2 cellular contexts compared by ENCODE assay signal in genomic region chr7:18866359-18867036, GRCh38.
TF ChIP-seq lines count a peak whose summit lies in the region.

No MANE protein-coding gene starts in this region.

TF ChIP-seq in SK-N-SH treated with all-trans-retinoic acid at 6 μM for 48 hours, 23 proteins besides CTCF, POLR2A, EP300 and RAD21 (continued from another document):
- TF ChIP-seq CSRNP3 (CRISPR knock-in tag; IDR thresholded peaks at IDR 0.05) (no peak), CREB5 (CRISPR knock-in tag; IDR thresholded peaks at IDR 0.05; ENCODE audit: low read depth) (no peak), GLIS3 (CRISPR knock-in tag; IDR thresholded peaks at IDR 0.05) (no peak), RARB (CRISPR knock-in tag; IDR thresholded peaks at IDR 0.05) (no peak), ESRRG (CRISPR knock-in tag; IDR thresholded peaks at IDR 0.05) (no peak), PATZ1 (CRISPR knock-in tag; IDR thresholded peaks at IDR 0.05; ENCODE audit: borderline replicate concordance) (0 out of 2 replicates have a peak, but pooled peaks have one; percentile 16), POU6F1 (CRISPR knock-in tag; IDR thresholded peaks at IDR 0.05; ENCODE audit: borderline replicate concordance, low read depth) (no peak), ZFP3 (CRISPR knock-in tag; IDR thresholded peaks at IDR 0.05) (peak; percentile 29; the same call in 1 of the 2 replicates)
TF ChIP-seq in SK-N-SH treated with all-trans-retinoic acid at 6 μM for 48 hours: peak in this region for 6.

TF ChIP-seq in GM23338, 12 proteins besides CTCF, POLR2A, EP300 and RAD21 (continued from another document):
- no peak for TF ChIP-seq REST (IDR thresholded peaks at IDR 0.05; ENCODE audit: unreplicated experiment)
